Comparison of ENCODE assay signal across 29 cellular contexts in genomic region chrX:24954732-24955131, GRCh38.
"Had no signal": no experiment of that assay in that cellular context is flagged by ENCODE, and none has a peak within 500 bp of the region (broad histone marks: within the 10 kb centered on the region; RNA-seq: fewer than 3 reads in every experiment).

No MANE protein-coding gene starts in this region.

- H3K27ac ChIP-seq: ascending aorta, brain microvascular endothelial cell, cardiac muscle cell, Peyer's patch, RWPE1, SJCRH30 had no signal

- H3K4me3 ChIP-seq: ascending aorta, cardiac muscle cell, K562, Peyer's patch, SJCRH30 had no signal

- H3K4me3 Mint-ChIP-seq: activated CD8-positive, alpha-beta T cell treated with anti-CD3 and anti-CD28 coated beads, Interleukin-2, amount 10 ng/mL, durations not matched to agents 7 days and 5 days; activated naive CD8-positive, alpha-beta T cell treated with anti-CD3 and anti-CD28 coated beads, Interleukin-2, amount 50 U/mL, for 24 hours; T-helper 1 cell treated with Interleukin-12 subunit alpha and Interleukin-12 subunit beta and Interleukin-4 antibody, amounts not matched to agents 30 μg/mL and 1 μg/mL, for 36 hours had no signal

- H3K9me3 Mint-ChIP-seq: activated naive CD4-positive, alpha-beta T cell treated with anti-CD3 and anti-CD28 coated beads, Interleukin-2, amount 50 U/mL, for 72 hours; activated naive CD8-positive, alpha-beta T cell treated with anti-CD3 and anti-CD28 coated beads, Interleukin-2, amount 50 U/mL, for 24 hours; T-helper 1 cell treated with Interleukin-12 subunit alpha and Interleukin-12 subunit beta and Interleukin-4 antibody, amounts not matched to agents 30 μg/mL and 1 μg/mL, for 36 hours had no signal

- H3K36me3 ChIP-seq: ascending aorta, brain microvascular endothelial cell, cardiac muscle cell, Peyer's patch had no signal

- H3K27ac Mint-ChIP-seq: activated CD8-positive, alpha-beta T cell treated with anti-CD3 and anti-CD28 coated beads, Interleukin-2, amount 10 ng/mL, durations not matched to agents 7 days and 5 days; activated naive CD4-positive, alpha-beta T cell treated with anti-CD3 and anti-CD28 coated beads, Interleukin-2, amount 50 U/mL, for 72 hours; activated naive CD8-positive, alpha-beta T cell treated with anti-CD3 and anti-CD28 coated beads, Interleukin-2, amount 50 U/mL, for 24 hours; T-helper 1 cell treated with Interleukin-12 subunit alpha and Interleukin-12 subunit beta and Interleukin-4 antibody, amounts not matched to agents 30 μg/mL and 1 μg/mL, for 36 hours had no signal

- H3K27me3 Mint-ChIP-seq: activated naive CD8-positive, alpha-beta T cell treated with anti-CD3 and anti-CD28 coated beads, Interleukin-2, amount 50 U/mL, for 24 hours had no signal

- H3K4me1 ChIP-seq: ascending aorta, Peyer's patch, SJCRH30 had no signal

- H3K36me3 Mint-ChIP-seq: activated naive CD4-positive, alpha-beta T cell treated with anti-CD3 and anti-CD28 coated beads, Interleukin-2, amount 50 U/mL, for 72 hours had no signal

- ATAC-seq: activated CD8-positive, alpha-beta T cell treated with anti-CD3 and anti-CD28 coated beads, Interleukin-2, amount 10 ng/mL, durations not matched to agents 7 days and 5 days; K562; SK-N-SH treated with all-trans-retinoic acid at 6 μM for 48 hours had no signal

- H3K27me3 ChIP-seq: ascending aorta, brain microvascular endothelial cell, cardiac muscle cell, Peyer's patch, SJCRH30 had no signal

- DNase-seq: activated CD4-positive, alpha-beta T cell treated with anti-CD3 and anti-CD28 coated beads for 48 hours; activated CD4-positive, alpha-beta T cell treated with anti-CD3 and anti-CD28 coated beads, Interleukin-2, amount 50 U/mL, for 4 hours; activated CD4-positive, CD25-positive, alpha-beta regulatory T cell treated with anti-CD3 and anti-CD28 coated beads, Interleukin-2, amount 50 U/mL, for 72 hours; activated CD8-positive, alpha-beta memory T cell treated with anti-CD3 and anti-CD28 coated beads, Interleukin-2, amount 50 U/mL, for 48 hours; activated CD8-positive, alpha-beta T cell treated with anti-CD3 and anti-CD28 coated beads, Interleukin-2, amount 10 ng/mL, durations not matched to agents 7 days and 5 days; activated effector memory CD4-positive, alpha-beta T cell treated with anti-CD3 and anti-CD28 coated beads, Interleukin-2, amount 50 U/mL, for 16 hours; activated naive CD4-positive, alpha-beta T cell treated with Interleukin-2 at 50 U/mL for 16 hours; activated naive CD8-positive, alpha-beta T cell treated with anti-CD3 and anti-CD28 coated beads, Interleukin-2, amount 50 U/mL, for 24 hours; activated T-cell treated with anti-CD3 and anti-CD28 coated beads, Interleukin-2, amount 50 U/mL, for 1 hour; amniotic stem cell; brain microvascular endothelial cell; Kasumi-1; NCI-H1092; NCI-H1417; NCI-H1930; NCI-H345; NCI-H510A; NCI-H526 treated with DMSO at 0.1 percent for 48 hours; NCI-H82; Peyer's patch; Right ventricle myocardium superior; SJCRH30 had no signal

- H3K9me3 ChIP-seq: ascending aorta, Peyer's patch, SJCRH30 had no signal
